1 cellular context compared by ENCODE assay signal in the genomic region with DNA sequence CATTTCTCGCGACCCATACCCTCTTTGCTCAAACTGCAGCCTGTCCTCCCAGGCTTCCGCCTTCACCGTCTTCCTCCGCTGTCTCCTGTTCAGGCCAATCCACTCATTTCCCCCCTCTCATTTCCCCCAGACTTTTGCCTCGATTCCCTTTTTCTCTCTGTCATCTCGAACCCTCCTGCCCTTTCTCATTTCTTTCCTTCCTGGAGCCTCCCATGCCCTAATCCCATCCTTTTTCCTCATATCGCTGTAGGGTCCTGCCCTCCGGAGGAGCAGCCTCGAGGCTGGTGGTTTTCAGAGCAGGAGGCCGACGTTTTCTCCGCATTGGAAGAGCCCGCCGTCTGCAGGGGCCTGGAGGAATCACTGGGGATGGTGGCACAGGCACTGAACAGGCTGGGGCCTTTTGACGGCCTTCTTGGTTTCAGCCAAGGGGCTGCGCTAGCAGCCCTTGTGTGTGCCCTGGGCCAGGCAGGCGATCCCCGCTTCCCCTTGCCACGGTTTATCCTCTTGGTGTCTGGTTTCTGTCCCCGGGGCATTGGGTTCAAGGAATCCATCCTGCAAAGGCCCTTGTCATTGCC.
A peak's percentile ranks its signal among the peaks of the same experiment; 100 is the strongest.
TF ChIP-seq lines count a peak whose summit lies in the region.

No MANE protein-coding gene starts in this region.

TF ChIP-seq in K562, 482 proteins besides CTCF, POLR2A, EP300 and RAD21 (continues in another document):
- TF ChIP-seq, protein P1, sequence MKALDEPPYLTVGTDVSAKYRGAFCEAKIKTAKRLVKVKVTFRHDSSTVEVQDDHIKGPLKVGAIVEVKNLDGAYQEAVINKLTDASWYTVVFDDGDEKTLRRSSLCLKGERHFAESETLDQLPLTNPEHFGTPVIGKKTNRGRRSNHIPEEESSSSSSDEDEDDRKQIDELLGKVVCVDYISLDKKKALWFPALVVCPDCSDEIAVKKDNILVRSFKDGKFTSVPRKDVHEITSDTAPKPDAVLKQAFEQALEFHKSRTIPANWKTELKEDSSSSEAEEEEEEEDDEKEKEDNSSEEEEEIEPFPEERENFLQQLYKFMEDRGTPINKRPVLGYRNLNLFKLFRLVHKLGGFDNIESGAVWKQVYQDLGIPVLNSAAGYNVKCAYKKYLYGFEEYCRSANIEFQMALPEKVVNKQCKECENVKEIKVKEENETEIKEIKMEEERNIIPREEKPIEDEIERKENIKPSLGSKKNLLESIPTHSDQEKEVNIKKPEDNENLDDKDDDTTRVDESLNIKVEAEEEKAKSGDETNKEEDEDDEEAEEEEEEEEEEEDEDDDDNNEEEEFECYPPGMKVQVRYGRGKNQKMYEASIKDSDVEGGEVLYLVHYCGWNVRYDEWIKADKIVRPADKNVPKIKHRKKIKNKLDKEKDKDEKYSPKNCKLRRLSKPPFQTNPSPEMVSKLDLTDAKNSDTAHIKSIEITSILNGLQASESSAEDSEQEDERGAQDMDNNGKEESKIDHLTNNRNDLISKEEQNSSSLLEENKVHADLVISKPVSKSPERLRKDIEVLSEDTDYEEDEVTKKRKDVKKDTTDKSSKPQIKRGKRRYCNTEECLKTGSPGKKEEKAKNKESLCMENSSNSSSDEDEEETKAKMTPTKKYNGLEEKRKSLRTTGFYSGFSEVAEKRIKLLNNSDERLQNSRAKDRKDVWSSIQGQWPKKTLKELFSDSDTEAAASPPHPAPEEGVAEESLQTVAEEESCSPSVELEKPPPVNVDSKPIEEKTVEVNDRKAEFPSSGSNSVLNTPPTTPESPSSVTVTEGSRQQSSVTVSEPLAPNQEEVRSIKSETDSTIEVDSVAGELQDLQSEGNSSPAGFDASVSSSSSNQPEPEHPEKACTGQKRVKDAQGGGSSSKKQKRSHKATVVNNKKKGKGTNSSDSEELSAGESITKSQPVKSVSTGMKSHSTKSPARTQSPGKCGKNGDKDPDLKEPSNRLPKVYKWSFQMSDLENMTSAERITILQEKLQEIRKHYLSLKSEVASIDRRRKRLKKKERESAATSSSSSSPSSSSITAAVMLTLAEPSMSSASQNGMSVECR (CRISPR knock-in tag; IDR thresholded peaks at IDR 0.05), result peak; percentile 8
- no peak for TF ChIP-seq GATA2 (CRISPR knock-in tag; IDR thresholded peaks at IDR 0.05)
- peak; percentile 52; the same call in 1 of the 2 replicates for TF ChIP-seq ZFX (CRISPR knock-in tag; IDR thresholded peaks at IDR 0.05)
- TF ChIP-seq ZFP36 (IDR thresholded peaks at IDR 0.05; ENCODE audit: low read depth, low read length, partially characterized antibody), result no peak
- TF ChIP-seq SREBF2 (CRISPR knock-in tag; IDR thresholded peaks at IDR 0.05), result no peak
- TF ChIP-seq HLTF (IDR thresholded peaks at IDR 0.05), result 0 out of 2 replicates have a peak, but pooled peaks have one; percentile 24
- no peak for TF ChIP-seq HNRNPH1 (optimal IDR thresholded peaks at IDR 0.05; ENCODE audit: low read depth, low read length)
- peak; percentile 58 for TF ChIP-seq BRD9 (IDR thresholded peaks at IDR 0.05; ENCODE audit: low read depth, partially characterized antibody)
- TF ChIP-seq, protein P2, sequence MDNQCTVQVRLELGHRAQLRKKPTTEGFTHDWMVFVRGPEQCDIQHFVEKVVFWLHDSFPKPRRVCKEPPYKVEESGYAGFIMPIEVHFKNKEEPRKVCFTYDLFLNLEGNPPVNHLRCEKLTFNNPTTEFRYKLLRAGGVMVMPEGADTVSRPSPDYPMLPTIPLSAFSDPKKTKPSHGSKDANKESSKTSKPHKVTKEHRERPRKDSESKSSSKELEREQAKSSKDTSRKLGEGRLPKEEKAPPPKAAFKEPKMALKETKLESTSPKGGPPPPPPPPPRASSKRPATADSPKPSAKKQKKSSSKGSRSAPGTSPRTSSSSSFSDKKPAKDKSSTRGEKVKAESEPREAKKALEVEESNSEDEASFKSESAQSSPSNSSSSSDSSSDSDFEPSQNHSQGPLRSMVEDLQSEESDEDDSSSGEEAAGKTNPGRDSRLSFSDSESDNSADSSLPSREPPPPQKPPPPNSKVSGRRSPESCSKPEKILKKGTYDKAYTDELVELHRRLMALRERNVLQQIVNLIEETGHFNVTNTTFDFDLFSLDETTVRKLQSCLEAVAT (IDR thresholded peaks at IDR 0.05), result 0 out of 4 replicates have a peak, but pooled peaks have one; percentile 36 to 40
- TF ChIP-seq, protein P3, sequence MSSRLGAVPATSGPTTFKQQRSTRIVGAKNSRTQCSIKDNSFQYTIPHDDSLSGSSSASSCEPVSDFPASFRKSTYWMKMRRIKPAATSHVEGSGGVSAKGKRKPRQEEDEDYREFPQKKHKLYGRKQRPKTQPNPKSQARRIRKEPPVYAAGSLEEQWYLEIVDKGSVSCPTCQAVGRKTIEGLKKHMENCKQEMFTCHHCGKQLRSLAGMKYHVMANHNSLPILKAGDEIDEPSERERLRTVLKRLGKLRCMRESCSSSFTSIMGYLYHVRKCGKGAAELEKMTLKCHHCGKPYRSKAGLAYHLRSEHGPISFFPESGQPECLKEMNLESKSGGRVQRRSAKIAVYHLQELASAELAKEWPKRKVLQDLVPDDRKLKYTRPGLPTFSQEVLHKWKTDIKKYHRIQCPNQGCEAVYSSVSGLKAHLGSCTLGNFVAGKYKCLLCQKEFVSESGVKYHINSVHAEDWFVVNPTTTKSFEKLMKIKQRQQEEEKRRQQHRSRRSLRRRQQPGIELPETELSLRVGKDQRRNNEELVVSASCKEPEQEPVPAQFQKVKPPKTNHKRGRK (tag; IDR thresholded peaks at IDR 0.05), result peak; percentile 39; the same call in 1 of the 2 replicates
- TF ChIP-seq ZC3H4 (CRISPR knock-in tag; IDR thresholded peaks at IDR 0.05; ENCODE audit: borderline replicate concordance), result 0 out of 2 replicates have a peak, but pooled peaks have one; percentile 41
- TF ChIP-seq SUPT5H (IDR thresholded peaks at IDR 0.05), result peak; percentile 58; the same call in 1 of the 2 replicates
- TF ChIP-seq HDGF (IDR thresholded peaks at IDR 0.05), result 0 out of 2 replicates have a peak, but pooled peaks have one; percentile 65
- TF ChIP-seq, protein P4, sequence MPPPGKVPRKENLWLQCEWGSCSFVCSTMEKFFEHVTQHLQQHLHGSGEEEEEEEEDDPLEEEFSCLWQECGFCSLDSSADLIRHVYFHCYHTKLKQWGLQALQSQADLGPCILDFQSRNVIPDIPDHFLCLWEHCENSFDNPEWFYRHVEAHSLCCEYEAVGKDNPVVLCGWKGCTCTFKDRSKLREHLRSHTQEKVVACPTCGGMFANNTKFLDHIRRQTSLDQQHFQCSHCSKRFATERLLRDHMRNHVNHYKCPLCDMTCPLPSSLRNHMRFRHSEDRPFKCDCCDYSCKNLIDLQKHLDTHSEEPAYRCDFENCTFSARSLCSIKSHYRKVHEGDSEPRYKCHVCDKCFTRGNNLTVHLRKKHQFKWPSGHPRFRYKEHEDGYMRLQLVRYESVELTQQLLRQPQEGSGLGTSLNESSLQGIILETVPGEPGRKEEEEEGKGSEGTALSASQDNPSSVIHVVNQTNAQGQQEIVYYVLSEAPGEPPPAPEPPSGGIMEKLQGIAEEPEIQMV (tag; conservative IDR thresholded peaks at IDR 0.05; ENCODE audit: low read depth), result 0 out of 2 replicates have a peak, but pooled peaks have one; percentile 9
- TF ChIP-seq, protein P5, sequence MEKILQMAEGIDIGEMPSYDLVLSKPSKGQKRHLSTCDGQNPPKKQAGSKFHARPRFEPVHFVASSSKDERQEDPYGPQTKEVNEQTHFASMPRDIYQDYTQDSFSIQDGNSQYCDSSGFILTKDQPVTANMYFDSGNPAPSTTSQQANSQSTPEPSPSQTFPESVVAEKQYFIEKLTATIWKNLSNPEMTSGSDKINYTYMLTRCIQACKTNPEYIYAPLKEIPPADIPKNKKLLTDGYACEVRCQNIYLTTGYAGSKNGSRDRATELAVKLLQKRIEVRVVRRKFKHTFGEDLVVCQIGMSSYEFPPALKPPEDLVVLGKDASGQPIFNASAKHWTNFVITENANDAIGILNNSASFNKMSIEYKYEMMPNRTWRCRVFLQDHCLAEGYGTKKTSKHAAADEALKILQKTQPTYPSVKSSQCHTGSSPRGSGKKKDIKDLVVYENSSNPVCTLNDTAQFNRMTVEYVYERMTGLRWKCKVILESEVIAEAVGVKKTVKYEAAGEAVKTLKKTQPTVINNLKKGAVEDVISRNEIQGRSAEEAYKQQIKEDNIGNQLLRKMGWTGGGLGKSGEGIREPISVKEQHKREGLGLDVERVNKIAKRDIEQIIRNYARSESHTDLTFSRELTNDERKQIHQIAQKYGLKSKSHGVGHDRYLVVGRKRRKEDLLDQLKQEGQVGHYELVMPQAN (IDR thresholded peaks at IDR 0.05; ENCODE audit: borderline replicate concordance), result peak; percentile 57; the same call in 1 of the 2 replicates
- 0 out of 2 replicates have a peak, but pooled peaks have one; percentile 16 for TF ChIP-seq ELF4 (CRISPR knock-in tag; IDR thresholded peaks at IDR 0.05)
- TF ChIP-seq L3MBTL2 (IDR thresholded peaks at IDR 0.05), result peak; percentile 76
- TF ChIP-seq THRAP3 (IDR thresholded peaks at IDR 0.05; ENCODE audit: borderline replicate concordance), result peak; percentile 67; the same call in 1 of the 2 replicates
- peak; percentile 9; the same call in 1 of the 2 replicates for TF ChIP-seq PHF8 (IDR thresholded peaks at IDR 0.05; ENCODE audit: borderline replicate concordance, low read length)
- TF ChIP-seq ARID2 (IDR thresholded peaks at IDR 0.05), result no peak
- TF ChIP-seq GABPB1 (CRISPR knock-in tag; IDR thresholded peaks at IDR 0.05), result no peak
- peak in 1 of 2 experiments; percentile 35; a peak in 1 of 4 replicates for TF ChIP-seq HDAC1 (IDR thresholded peaks at IDR 0.05)
- TF ChIP-seq DDX20 (tag; IDR thresholded peaks at IDR 0.05; ENCODE audit: low read depth), result no peak
- TF ChIP-seq, protein P6, sequence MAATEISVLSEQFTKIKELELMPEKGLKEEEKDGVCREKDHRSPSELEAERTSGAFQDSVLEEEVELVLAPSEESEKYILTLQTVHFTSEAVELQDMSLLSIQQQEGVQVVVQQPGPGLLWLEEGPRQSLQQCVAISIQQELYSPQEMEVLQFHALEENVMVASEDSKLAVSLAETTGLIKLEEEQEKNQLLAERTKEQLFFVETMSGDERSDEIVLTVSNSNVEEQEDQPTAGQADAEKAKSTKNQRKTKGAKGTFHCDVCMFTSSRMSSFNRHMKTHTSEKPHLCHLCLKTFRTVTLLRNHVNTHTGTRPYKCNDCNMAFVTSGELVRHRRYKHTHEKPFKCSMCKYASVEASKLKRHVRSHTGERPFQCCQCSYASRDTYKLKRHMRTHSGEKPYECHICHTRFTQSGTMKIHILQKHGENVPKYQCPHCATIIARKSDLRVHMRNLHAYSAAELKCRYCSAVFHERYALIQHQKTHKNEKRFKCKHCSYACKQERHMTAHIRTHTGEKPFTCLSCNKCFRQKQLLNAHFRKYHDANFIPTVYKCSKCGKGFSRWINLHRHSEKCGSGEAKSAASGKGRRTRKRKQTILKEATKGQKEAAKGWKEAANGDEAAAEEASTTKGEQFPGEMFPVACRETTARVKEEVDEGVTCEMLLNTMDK (IDR thresholded peaks at IDR 0.05; ENCODE audit: borderline replicate concordance, insufficient read depth, low read depth, low read length, poor library complexity, severe bottlenecking), result peak; percentile 19
- TF ChIP-seq ARNT (IDR thresholded peaks at IDR 0.05), result 0 out of 4 replicates have a peak, but pooled peaks of 1 of the 2 experiments have one; percentile 69
- TF ChIP-seq, protein P7, sequence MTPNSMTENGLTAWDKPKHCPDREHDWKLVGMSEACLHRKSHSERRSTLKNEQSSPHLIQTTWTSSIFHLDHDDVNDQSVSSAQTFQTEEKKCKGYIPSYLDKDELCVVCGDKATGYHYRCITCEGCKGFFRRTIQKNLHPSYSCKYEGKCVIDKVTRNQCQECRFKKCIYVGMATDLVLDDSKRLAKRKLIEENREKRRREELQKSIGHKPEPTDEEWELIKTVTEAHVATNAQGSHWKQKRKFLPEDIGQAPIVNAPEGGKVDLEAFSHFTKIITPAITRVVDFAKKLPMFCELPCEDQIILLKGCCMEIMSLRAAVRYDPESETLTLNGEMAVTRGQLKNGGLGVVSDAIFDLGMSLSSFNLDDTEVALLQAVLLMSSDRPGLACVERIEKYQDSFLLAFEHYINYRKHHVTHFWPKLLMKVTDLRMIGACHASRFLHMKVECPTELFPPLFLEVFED (CRISPR knock-in tag; conservative IDR thresholded peaks at IDR 0.05), result peak; percentile 34; the same call in 1 of the 2 replicates
- TF ChIP-seq, protein P8, sequence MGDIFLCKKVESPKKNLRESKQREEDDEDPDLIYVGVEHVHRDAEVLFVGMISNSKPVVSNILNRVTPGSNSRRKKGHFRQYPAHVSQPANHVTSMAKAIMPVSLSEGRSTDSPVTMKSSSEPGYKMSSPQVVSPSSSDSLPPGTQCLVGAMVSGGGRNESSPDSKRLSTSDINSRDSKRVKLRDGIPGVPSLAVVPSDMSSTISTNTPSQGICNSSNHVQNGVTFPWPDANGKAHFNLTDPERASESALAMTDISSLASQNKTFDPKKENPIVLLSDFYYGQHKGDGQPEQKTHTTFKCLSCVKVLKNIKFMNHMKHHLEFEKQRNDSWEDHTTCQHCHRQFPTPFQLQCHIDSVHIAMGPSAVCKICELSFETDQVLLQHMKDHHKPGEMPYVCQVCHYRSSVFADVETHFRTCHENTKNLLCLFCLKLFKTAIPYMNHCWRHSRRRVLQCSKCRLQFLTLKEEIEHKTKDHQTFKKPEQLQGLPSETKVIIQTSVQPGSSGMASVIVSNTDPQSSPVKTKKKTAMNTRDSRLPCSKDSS (IDR thresholded peaks at IDR 0.05; ENCODE audit: low read depth, partially characterized antibody), result no peak
- TF ChIP-seq, protein P9, sequence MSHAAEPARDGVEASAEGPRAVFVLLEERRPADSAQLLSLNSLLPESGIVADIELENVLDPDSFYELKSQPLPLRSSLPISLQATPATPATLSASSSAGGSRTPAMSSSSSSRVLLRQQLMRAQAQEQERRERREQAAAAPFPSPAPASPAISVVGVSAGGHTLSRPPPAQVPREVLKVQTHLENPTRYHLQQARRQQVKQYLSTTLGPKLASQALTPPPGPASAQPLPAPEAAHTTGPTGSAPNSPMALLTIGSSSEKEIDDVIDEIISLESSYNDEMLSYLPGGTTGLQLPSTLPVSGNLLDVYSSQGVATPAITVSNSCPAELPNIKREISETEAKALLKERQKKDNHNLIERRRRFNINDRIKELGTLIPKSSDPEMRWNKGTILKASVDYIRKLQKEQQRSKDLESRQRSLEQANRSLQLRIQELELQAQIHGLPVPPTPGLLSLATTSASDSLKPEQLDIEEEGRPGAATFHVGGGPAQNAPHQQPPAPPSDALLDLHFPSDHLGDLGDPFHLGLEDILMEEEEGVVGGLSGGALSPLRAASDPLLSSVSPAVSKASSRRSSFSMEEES (CRISPR knock-in tag; IDR thresholded peaks at IDR 0.05), result no peak
- 0 out of 2 replicates have a peak, but pooled peaks have one; percentile 19 for TF ChIP-seq FOXK1 (CRISPR knock-in tag; IDR thresholded peaks at IDR 0.05; ENCODE audit: borderline replicate concordance)
- no peak for TF ChIP-seq MYC (IDR thresholded peaks at IDR 0.05; ENCODE audit: low read depth, low read length)
- 0 out of 2 replicates have a peak, but pooled peaks have one; percentile 32 for TF ChIP-seq MYC (CRISPR knock-in tag; IDR thresholded peaks at IDR 0.05; ENCODE audit: borderline replicate concordance, low read depth)
- peak; percentile 50; the same call in 1 of the 2 replicates for TF ChIP-seq BCOR (IDR thresholded peaks at IDR 0.05)
- 0 out of 2 replicates have a peak, but pooled peaks have one; percentile 38 for TF ChIP-seq ARID1B (IDR thresholded peaks at IDR 0.05)
- TF ChIP-seq DPF2 (IDR thresholded peaks at IDR 0.05), result 0 out of 2 replicates have a peak, but pooled peaks have one; percentile 34
- TF ChIP-seq, protein P10, sequence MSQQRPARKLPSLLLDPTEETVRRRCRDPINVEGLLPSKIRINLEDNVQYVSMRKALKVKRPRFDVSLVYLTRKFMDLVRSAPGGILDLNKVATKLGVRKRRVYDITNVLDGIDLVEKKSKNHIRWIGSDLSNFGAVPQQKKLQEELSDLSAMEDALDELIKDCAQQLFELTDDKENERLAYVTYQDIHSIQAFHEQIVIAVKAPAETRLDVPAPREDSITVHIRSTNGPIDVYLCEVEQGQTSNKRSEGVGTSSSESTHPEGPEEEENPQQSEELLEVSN (IDR thresholded peaks at IDR 0.05; ENCODE audit: borderline replicate concordance in 1 of 2, extremely low read depth in 1 of 2, insufficient read depth in 1 of 2, insufficient read length in 1 of 2, low read depth in 1 of 2, low read length in 1 of 2, poor library complexity in 1 of 2, severe bottlenecking in 1 of 2), result peak in 1 of 2 experiments; percentile 68
- 0 out of 2 replicates have a peak, but pooled peaks have one; percentile 21 for TF ChIP-seq OTX1 (CRISPR knock-in tag; IDR thresholded peaks at IDR 0.05)
